8 cellular contexts compared by ENCODE assay signal in the genomic region with DNA sequence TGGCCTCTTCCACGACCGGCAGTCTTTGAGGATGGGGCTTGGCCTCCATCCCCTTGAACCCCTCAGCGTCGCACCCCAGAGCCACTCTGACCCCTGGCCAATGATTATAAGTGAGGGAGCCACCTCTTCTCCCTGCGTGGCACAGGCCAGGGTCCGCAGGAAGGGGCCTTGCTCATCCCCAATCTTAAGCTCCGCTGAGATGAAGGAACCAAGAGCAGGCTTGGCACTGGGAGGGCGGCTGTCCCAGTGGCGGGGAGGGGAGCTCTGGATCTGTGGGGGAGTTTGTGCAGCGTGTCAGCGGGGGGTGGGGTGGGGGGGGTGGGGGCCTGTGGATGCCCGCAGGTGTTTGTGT. TPM values are rescaled to one million over a fixed set of nuclear protein-coding genes. Genes with fewer than 3 reads are reported as not detected.
DNase-seq lines count a peak whose midpoint lies in the region; FAIRE-seq and TF ChIP-seq lines count a peak whose summit lies in the region.

No MANE protein-coding gene starts in this region.

- H3K27ac ChIP-seq in A673 (ENCODE audit: low read depth, low read length, poor library complexity, severe bottlenecking), result no peak overlapping the region
- H3K27ac ChIP-seq in colonic mucosa, result no peak overlapping the region
- no peak overlapping the region for H3K27ac ChIP-seq in muscle layer of colon (ENCODE audit: low read depth, low read length)

- H3K9ac ChIP-seq in colonic mucosa (ENCODE audit: low read depth in 2 of 2, low read length in 2 of 2) (peak overlapping the region; percentile 26 to 52), muscle layer of colon (ENCODE audit: low read length) (no peak overlapping the region)

- H3K4me3 ChIP-seq in A673 (ENCODE audit: low read depth, low read length, poor library complexity, severe bottlenecking), result peak overlapping the region; percentile 49
- H3K4me3 ChIP-seq in colonic mucosa, result peak overlapping the region; percentile 61
- peak overlapping the region; percentile 26 to 67 for H3K4me3 ChIP-seq in muscle layer of colon (ENCODE audit: low read depth in 1 of 2, low read length in 2 of 2)

- CTCF ChIA-PET in A673 (lab: Charles Lee), result no interaction called here

- H3K27me3 ChIP-seq in A673 (replicated peaks; ENCODE audit: insufficient read depth, low read depth, low read length, poor library complexity) (no peaks in the 10 kb centered on the region), colonic mucosa (no peaks in the 10 kb centered on the region), muscle layer of colon (ENCODE audit: control insufficient read depth in 1 of 2, insufficient read depth in 2 of 2, low read length in 2 of 2) (no peaks in the 10 kb centered on the region)

- no TSS peak for BruUV-seq in A673 (replicated peaks; lab: Mats Ljungman, UMichigan)

- H3K9me3 ChIP-seq in A673 (ENCODE audit: low read depth, low read length, poor library complexity, severe bottlenecking) (no peaks in the 10 kb centered on the region), colonic mucosa (no peaks in the 10 kb centered on the region), muscle layer of colon (ENCODE audit: low read length) (no peaks in the 10 kb centered on the region)

- POLR2A ChIA-PET in A673 (lab: Charles Lee; ENCODE audit: low non-redundant PET), result no interaction called here

- H3K36me3 ChIP-seq in A673 (ENCODE audit: insufficient read depth, low read length, poor library complexity, severe bottlenecking) (no peaks in the 10 kb centered on the region), colonic mucosa (no peaks in the 10 kb centered on the region), muscle layer of colon (ENCODE audit: insufficient read depth, low read length) (no peaks in the 10 kb centered on the region)

- intact Hi-C loops in A673 (cut with micrococcal nuclease; ENCODE audit: unreplicated experiment) (loop anchor here (2.0 to 5.0 kb wide), 2 partner anchors 283 to 470 kb away; no protein-coding TSS in a partner anchor), colonic mucosa (cut with DNase I) (loop anchor here (2.0 to 10.0 kb wide), 2 partner anchors 177 to 283 kb away; no protein-coding TSS in a partner anchor)

- FAIRE-seq in HTR-8/SVneo (lab: Jason Lieb, UNC), result peak; percentile 59

- in situ Hi-C loops in GM13976 (cut with MboI; ENCODE audit: low sequenced_read_pairs, unreplicated experiment), result loop anchor here (10.0 to 25.0 kb wide), 2 partner anchors 287 to 465 kb away; no protein-coding TSS in a partner anchor

- H3K4me1 ChIP-seq in A673 (ENCODE audit: insufficient read depth, low read length, poor library complexity, severe bottlenecking), result peaks cover 3% of the 10 kb centered on the region
- H3K4me1 ChIP-seq in colonic mucosa, result no peaks in the 10 kb centered on the region
- H3K4me1 ChIP-seq in muscle layer of colon (ENCODE audit: insufficient read depth, low read length), result no peaks in the 10 kb centered on the region

- DNase-seq in A673 (ENCODE audit: low spot score) (no peak), HTR-8/SVneo (ENCODE audit: insufficient read length, low spot score) (no peak), colonic mucosa (no peak), NOMO-1 treated with dmso at 0.1 percent for 144 hours (lab: John Stamatoyannopoulos, UW; ENCODE audit: unreplicated experiment) (no peak), pons (ENCODE audit: low spot score) (no peak), GM13976 (ENCODE audit: low spot score) (no peak)
- no peak for DNase-seq in activated CD4-positive, CD25-positive, alpha-beta regulatory T cell treated with anti-CD3 and anti-CD28 coated beads, Interleukin-2, amount 50 U/mL, for 72 hours

- TF ChIP-seq CTCF in A673 (conservative IDR thresholded peaks at IDR 0.05; ENCODE audit: low read depth, low read length) (no peak), colonic mucosa (IDR thresholded peaks at IDR 0.05) (no peak), GM13976 (IDR thresholded peaks at IDR 0.05; ENCODE audit: borderline replicate concordance, control extremely low read depth, extremely low read depth, insufficient read depth, missing control alignments) (no peak)

RNA-seq across cellular contexts. Expression of gene ADPGK, which starts 13.8 kb away (rescaled TPM):
- total RNA-seq in A673 (2021) (42.2 and 48.4 TPM in 2 replicates), colonic mucosa (10 to 100 TPM; 29.8 to 44.6 TPM)
